24 cellular contexts compared by ENCODE assay signal in genomic region chr7:22574756-22575517, GRCh38.
A peak's percentile ranks its signal among the peaks of the same experiment; 100 is the strongest.
DNase-seq lines count a peak whose midpoint lies in the region; ATAC-seq and TF ChIP-seq lines count a peak whose summit lies in the region.
"Had no signal": no experiment of that assay in that cellular context is flagged by ENCODE, and none has a peak within 500 bp of the region (broad histone marks: within the 10 kb centered on the region; RNA-seq: fewer than 3 reads in every experiment).

No MANE protein-coding gene starts in this region.

- no TSS peak for BruUV-seq in PC-3 (replicated peaks; lab: Mats Ljungman, UMichigan)
- BruUV-seq in MCF 10A (replicated peaks; lab: Mats Ljungman, UMichigan), result no TSS peak

- CTCF ChIA-PET in PC-3 (lab: Charles Lee) (no interaction called here), MCF 10A (lab: Yijun Ruan, JAX) (interaction anchor here (0.6 to 1.8 kb wide), 5 partner anchors 13 to 480 kb away, joined by 3 to 5 read pairs (median 3); no protein-coding TSS in a partner anchor)

- H3K27ac Mint-ChIP-seq in activated naive CD8-positive, alpha-beta T cell treated with anti-CD3 and anti-CD28 coated beads, Interleukin-2, amount 10 ng/mL, durations not matched to agents 7 days and 5 days, result no peak overlapping the region
- H3K27ac Mint-ChIP-seq in activated naive CD8-positive, alpha-beta T cell treated with anti-CD3 and anti-CD28 coated beads, Interleukin-2, amount 50 U/mL, for 24 hours, result no peak overlapping the region
- no peak overlapping the region for H3K27ac Mint-ChIP-seq in MCF 10A (ENCODE audit: low read depth, unreplicated experiment)
- H3K27ac Mint-ChIP-seq: T-helper 17 cell had no signal

- peaks cover 62% of the 10 kb centered on the region for H3K4me1 ChIP-seq in PC-3 (ENCODE audit: insufficient read depth, low read length)

- H3K27me3 Mint-ChIP-seq in activated naive CD8-positive, alpha-beta T cell treated with anti-CD3 and anti-CD28 coated beads, Interleukin-2, amount 10 ng/mL, durations not matched to agents 7 days and 5 days, result peaks cover 71% of the 10 kb centered on the region
- peaks cover 51% of the 10 kb centered on the region for H3K27me3 Mint-ChIP-seq in activated naive CD8-positive, alpha-beta T cell treated with anti-CD3 and anti-CD28 coated beads, Interleukin-2, amount 50 U/mL, for 24 hours
- no peaks in the 10 kb centered on the region for H3K27me3 Mint-ChIP-seq in MCF 10A (ENCODE audit: insufficient read depth, unreplicated experiment)

- H3K79me2 ChIP-seq in PC-3 (ENCODE audit: low read length), result no peaks in the 10 kb centered on the region
- H3K79me2 ChIP-seq: hepatocyte had no signal

- H3F3A ChIP-seq in PC-3 (ENCODE audit: low read length, unreplicated experiment), result peaks cover 7% of the 10 kb centered on the region

- POLR2A ChIA-PET in activated naive CD8-positive, alpha-beta T cell treated with anti-CD3 and anti-CD28 coated beads, Interleukin-2, amount 10 ng/mL, durations not matched to agents 7 days and 5 days (lab: Charles Lee), result no interaction called here
- POLR2A ChIA-PET in PC-3 (lab: Charles Lee; ENCODE audit: unreplicated experiment) (no interaction called here), MCF 10A (lab: Yijun Ruan, JAX) (no interaction called here)

- H3K4me3 Mint-ChIP-seq in activated naive CD8-positive, alpha-beta T cell treated with anti-CD3 and anti-CD28 coated beads, Interleukin-2, amount 10 ng/mL, durations not matched to agents 7 days and 5 days, result peak overlapping the region; percentile 35
- H3K4me3 Mint-ChIP-seq in activated naive CD8-positive, alpha-beta T cell treated with anti-CD3 and anti-CD28 coated beads, Interleukin-2, amount 50 U/mL, for 24 hours, result no peak overlapping the region
- H3K4me3 Mint-ChIP-seq in MCF 10A (ENCODE audit: unreplicated experiment), result no peak overlapping the region
- H3K4me3 Mint-ChIP-seq: T-helper 17 cell had no signal

- no peak for TF ChIP-seq POLR2A in GM18505 (IDR thresholded peaks at IDR 0.05; ENCODE audit: borderline replicate concordance, extremely low read depth, insufficient read depth, insufficient read length)

- ATAC-seq in activated naive CD8-positive, alpha-beta T cell treated with anti-CD3 and anti-CD28 coated beads, Interleukin-2, amount 10 ng/mL, durations not matched to agents 7 days and 5 days (ENCODE audit: low read depth), result no peak
- ATAC-seq in activated naive CD8-positive, alpha-beta T cell treated with anti-CD3 and anti-CD28 coated beads, Interleukin-2, amount 50 U/mL, for 24 hours, result no peak
- ATAC-seq in PC-3 (no peak), HG03045 (IDR thresholded peaks at IDR 0.05; ENCODE audit: unreplicated experiment) (no peak), GM18505 (IDR thresholded peaks at IDR 0.05; ENCODE audit: unreplicated experiment) (no peak)
- ATAC-seq: mucosa of descending colon, T-helper 17 cell had no signal

- no peaks in the 10 kb centered on the region for H3K9me3 ChIP-seq in PC-3 (ENCODE audit: low read length)
- H3K9me3 ChIP-seq: adrenal gland, BLaER1, mucosa of descending colon, upper lobe of left lung had no signal

- no peaks in the 10 kb centered on the region for H3K27me3 ChIP-seq in PC-3 (ENCODE audit: low read length)
- H3K27me3 ChIP-seq: adrenal gland, BLaER1, hepatocyte, upper lobe of left lung had no signal

- H3K9me3 Mint-ChIP-seq in activated naive CD8-positive, alpha-beta T cell treated with anti-CD3 and anti-CD28 coated beads, Interleukin-2, amount 10 ng/mL, durations not matched to agents 7 days and 5 days, result peaks cover 10% of the 10 kb centered on the region
- H3K9me3 Mint-ChIP-seq in activated naive CD8-positive, alpha-beta T cell treated with anti-CD3 and anti-CD28 coated beads, Interleukin-2, amount 50 U/mL, for 24 hours, result peaks cover 6% of the 10 kb centered on the region
- H3K9me3 Mint-ChIP-seq in MCF 10A (ENCODE audit: unreplicated experiment), result peaks cover 8% of the 10 kb centered on the region

- H3K4me3 ChIP-seq in PC-3 (ENCODE audit: low read length), result no peak overlapping the region
- no peak overlapping the region for H3K4me3 ChIP-seq in fibroblast of villous mesenchyme (ENCODE audit: low read depth, low read length)
- H3K4me3 ChIP-seq: adrenal gland, BLaER1, hepatocyte, mucosa of descending colon, skin epidermis, upper lobe of left lung had no signal

- no peaks in the 10 kb centered on the region for H3K36me3 ChIP-seq in PC-3 (ENCODE audit: low read depth, low read length)
- H3K36me3 ChIP-seq: adrenal gland, BLaER1, upper lobe of left lung, WERI-Rb-1 had no signal

- peaks cover 37% of the 10 kb centered on the region for H3K4me1 Mint-ChIP-seq in activated naive CD8-positive, alpha-beta T cell treated with anti-CD3 and anti-CD28 coated beads, Interleukin-2, amount 10 ng/mL, durations not matched to agents 7 days and 5 days
- peaks cover 7% of the 10 kb centered on the region for H3K4me1 Mint-ChIP-seq in activated naive CD8-positive, alpha-beta T cell treated with anti-CD3 and anti-CD28 coated beads, Interleukin-2, amount 50 U/mL, for 24 hours
- peaks cover 40% of the 10 kb centered on the region for H3K4me1 Mint-ChIP-seq in MCF 10A (ENCODE audit: insufficient read depth, unreplicated experiment)

- no peak overlapping the region for H3K9ac ChIP-seq in PC-3 (ENCODE audit: low read length)
- H3K9ac ChIP-seq: BLaER1 had no signal

- no peaks in the 10 kb centered on the region for H4K20me1 ChIP-seq in PC-3 (ENCODE audit: low read length)
- H4K20me1 ChIP-seq: BLaER1 had no signal

- peak overlapping the region; percentile 98 for H3K27ac ChIP-seq in PC-3 (ENCODE audit: low read length)
- H3K27ac ChIP-seq: adrenal gland, BLaER1, hepatocyte, WERI-Rb-1 had no signal

- no peak overlapping the region for H3K4me2 ChIP-seq in PC-3 (ENCODE audit: low read length)
- H3K4me2 ChIP-seq: BLaER1, hepatocyte had no signal

- DNase-seq in activated naive CD8-positive, alpha-beta T cell treated with anti-CD3 and anti-CD28 coated beads, Interleukin-2, amount 10 ng/mL, durations not matched to agents 7 days and 5 days, result no peak
- DNase-seq in activated naive CD8-positive, alpha-beta T cell treated with anti-CD3 and anti-CD28 coated beads, Interleukin-2, amount 50 U/mL, for 24 hours, result no peak
- DNase-seq in PC-3 (peak; percentile 10), fibroblast of villous mesenchyme (ENCODE audit: low read depth) (peak; percentile 31), MCF 10A (ENCODE audit: unreplicated experiment) (no peak)
- DNase-seq in stimulated activated CD4-positive, alpha-beta T cell treated with anti-CD3 and anti-CD28 coated beads, Interleukin-2, amount 100 ng/mL, for 48 hours, result no peak
- DNase-seq: activated CD4-positive, alpha-beta T cell treated with anti-CD3 and anti-CD28 coated beads, Interleukin-2, amount 50 U/mL, for 4 hours; activated effector memory CD4-positive, alpha-beta T cell treated with Interleukin-2 at 50 U/mL for 16 hours; adrenal gland; cortex of kidney; GF-D8; mucosa of descending colon; NCI-H1105; NCI-H2081; NCI-H446 treated with DMSO at 0.1 percent for 48 hours; SHP77; T-helper 17 cell; upper lobe of left lung; WERI-Rb-1 had no signal

- intact Hi-C loops in PC-3 (cut with micrococcal nuclease), result no loop called here
- intact Hi-C loops in MCF 10A (cut with micrococcal nuclease), result no loop called here

- no peak for TF ChIP-seq CTCF in PC-3 (conservative IDR thresholded peaks at IDR 0.05; ENCODE audit: low read depth, low read length)
- no peak for TF ChIP-seq CTCF in fibroblast of villous mesenchyme (IDR thresholded peaks at IDR 0.05; ENCODE audit: insufficient read depth, low read depth, low read length)
- TF ChIP-seq CTCF in MCF 10A (IDR thresholded peaks at IDR 0.05; ENCODE audit: unreplicated experiment), result no peak

- H3K9me2 ChIP-seq in PC-3 (replicated peaks; ENCODE audit: low read length), result no peaks in the 10 kb centered on the region

- no peak overlapping the region for H2AFZ ChIP-seq in PC-3 (ENCODE audit: low read length)
- H2AFZ ChIP-seq: hepatocyte had no signal

- H3K36me3 Mint-ChIP-seq in activated naive CD8-positive, alpha-beta T cell treated with anti-CD3 and anti-CD28 coated beads, Interleukin-2, amount 10 ng/mL, durations not matched to agents 7 days and 5 days, result peaks cover 26% of the 10 kb centered on the region
- H3K36me3 Mint-ChIP-seq in activated naive CD8-positive, alpha-beta T cell treated with anti-CD3 and anti-CD28 coated beads, Interleukin-2, amount 50 U/mL, for 24 hours (ENCODE audit: low read depth), result no peaks in the 10 kb centered on the region
- peaks cover 7% of the 10 kb centered on the region for H3K36me3 Mint-ChIP-seq in MCF 10A (ENCODE audit: insufficient read depth, unreplicated experiment)

Comparison
In these comparisons a context has a peak if more than half of its experiments do, and no peak if none do; other contexts are left out.
1. DNase-seq: peak in PC-3 (single experiment) and fibroblast of villous mesenchyme (single experiment); none in activated naive CD8-positive, alpha-beta T cell treated with anti-CD3 and anti-CD28 coated beads, Interleukin-2, amount 10 ng/mL, durations not matched to agents 7 days and 5 days (single experiment), activated naive CD8-positive, alpha-beta T cell treated with anti-CD3 and anti-CD28 coated beads, Interleukin-2, amount 50 U/mL, for 24 hours (single experiment), stimulated activated CD4-positive, alpha-beta T cell treated with anti-CD3 and anti-CD28 coated beads, Interleukin-2, amount 100 ng/mL, for 48 hours (0 of 2) and MCF 10A (single experiment).